8 cellular contexts compared by ENCODE assay signal in genomic region chr6:96520039-96520850, GRCh38. TPM values are rescaled to one million over a fixed set of nuclear protein-coding genes. Genes with fewer than 3 reads are reported as not detected.
DNase-seq lines count a peak whose midpoint lies in the region; ATAC-seq lines count a peak whose summit lies in the region.

No MANE protein-coding gene starts in this region.

- CTCF ChIA-PET in activated CD4-positive, alpha-beta T cell treated with anti-CD3 and anti-CD28 coated beads for 36 hours (lab: Charles Lee) = no interaction called here
- CTCF ChIA-PET in activated CD4-positive, alpha-beta memory T cell treated with anti-CD3 and anti-CD28 coated beads for 36 hours (lab: Charles Lee) = interaction anchor here (0.7 kb wide), 1 partner anchor 16 kb away, joined by 3 read pairs; no protein-coding TSS in a partner anchor

- peaks cover 4% of the 10 kb centered on the region for H3K4me1 ChIP-seq in iPS-15b (ENCODE audit: control insufficient read depth, insufficient read depth, low read length)

- no peaks in the 10 kb centered on the region for H3K9me3 ChIP-seq in iPS-15b (ENCODE audit: control insufficient read depth, insufficient read depth, low read length)

- H3K4me3 Mint-ChIP-seq in activated CD4-positive, alpha-beta T cell treated with anti-CD3 and anti-CD28 coated beads for 36 hours = peak overlapping the region; percentile 98
- H3K4me3 Mint-ChIP-seq in activated CD4-positive, alpha-beta memory T cell treated with anti-CD3 and anti-CD28 coated beads for 36 hours = peak overlapping the region; percentile 98
- peak overlapping the region; percentile 99 for H3K4me3 Mint-ChIP-seq in stimulated activated memory B cell treated with anti-CD40 and anti-IgM and Interleukin-4, amounts not matched to agents 10 μg/mL and 1 μg/mL and 100 μg/mL, for 72 hours

- intact Hi-C loops in activated CD4-positive, alpha-beta T cell treated with anti-CD3 and anti-CD28 coated beads for 36 hours (cut with DNase I, micrococcal nuclease) = loop anchor here (2.0 to 5.0 kb wide), 2 partner anchors 53 to 317 kb away; partner anchors contain the start of gene GPR63 (in 1 of the 2)
- intact Hi-C loops in activated CD4-positive, alpha-beta memory T cell treated with anti-CD3 and anti-CD28 coated beads for 36 hours (cut with micrococcal nuclease) = loop anchor here (2.0 to 10.0 kb wide), 5 partner anchors 53 to 1088 kb away; partner anchors contain the start of gene MMS22L

- no peak for ATAC-seq in activated CD4-positive, alpha-beta T cell treated with anti-CD3 and anti-CD28 coated beads for 36 hours
- no peak for ATAC-seq in stimulated activated memory B cell treated with anti-CD40 and anti-IgM and Interleukin-4, amounts not matched to agents 10 μg/mL and 1 μg/mL and 100 μg/mL, for 72 hours

- peaks cover 13% of the 10 kb centered on the region for H3K4me1 Mint-ChIP-seq in activated CD4-positive, alpha-beta T cell treated with anti-CD3 and anti-CD28 coated beads for 36 hours
- peaks cover 15% of the 10 kb centered on the region for H3K4me1 Mint-ChIP-seq in activated CD4-positive, alpha-beta memory T cell treated with anti-CD3 and anti-CD28 coated beads for 36 hours (ENCODE audit: low read depth)
- H3K4me1 Mint-ChIP-seq in stimulated activated memory B cell treated with anti-CD40 and anti-IgM and Interleukin-4, amounts not matched to agents 10 μg/mL and 1 μg/mL and 100 μg/mL, for 72 hours = peaks cover 18% of the 10 kb centered on the region

- DNase-seq in activated CD4-positive, alpha-beta T cell treated with anti-CD3 and anti-CD28 coated beads for 36 hours = no peak
- no peak for DNase-seq in activated CD4-positive, alpha-beta T cell treated with anti-CD3 and anti-CD28 coated beads for 48 hours
- DNase-seq in activated CD4-positive, alpha-beta memory T cell treated with anti-CD3 and anti-CD28 coated beads for 36 hours = no peak
- no peak for DNase-seq in NCI-H2196 (lab: John Stamatoyannopoulos, UW; ENCODE audit: unreplicated experiment)
- no peak for DNase-seq in hypothalamus (lab: John Stamatoyannopoulos, UW)
- DNase-seq in cerebellar cortex (ENCODE audit: low spot score) = no peak

- H3K27ac Mint-ChIP-seq in activated CD4-positive, alpha-beta T cell treated with anti-CD3 and anti-CD28 coated beads for 36 hours = peak overlapping the region; percentile 56
- H3K27ac Mint-ChIP-seq in activated CD4-positive, alpha-beta memory T cell treated with anti-CD3 and anti-CD28 coated beads for 36 hours = peak overlapping the region; percentile 38
- no peak overlapping the region for H3K27ac Mint-ChIP-seq in stimulated activated memory B cell treated with anti-CD40 and anti-IgM and Interleukin-4, amounts not matched to agents 10 μg/mL and 1 μg/mL and 100 μg/mL, for 72 hours

- H3K27me3 Mint-ChIP-seq in activated CD4-positive, alpha-beta T cell treated with anti-CD3 and anti-CD28 coated beads for 36 hours = no peaks in the 10 kb centered on the region
- H3K27me3 Mint-ChIP-seq in activated CD4-positive, alpha-beta memory T cell treated with anti-CD3 and anti-CD28 coated beads for 36 hours = no peaks in the 10 kb centered on the region
- no peaks in the 10 kb centered on the region for H3K27me3 Mint-ChIP-seq in stimulated activated memory B cell treated with anti-CD40 and anti-IgM and Interleukin-4, amounts not matched to agents 10 μg/mL and 1 μg/mL and 100 μg/mL, for 72 hours

- no peaks in the 10 kb centered on the region for H3K9me3 Mint-ChIP-seq in activated CD4-positive, alpha-beta T cell treated with anti-CD3 and anti-CD28 coated beads for 36 hours (ENCODE audit: low read depth)
- H3K9me3 Mint-ChIP-seq in activated CD4-positive, alpha-beta memory T cell treated with anti-CD3 and anti-CD28 coated beads for 36 hours = no peaks in the 10 kb centered on the region
- H3K9me3 Mint-ChIP-seq in stimulated activated memory B cell treated with anti-CD40 and anti-IgM and Interleukin-4, amounts not matched to agents 10 μg/mL and 1 μg/mL and 100 μg/mL, for 72 hours = no peaks in the 10 kb centered on the region

- peaks cover 2% of the 10 kb centered on the region for H3K36me3 Mint-ChIP-seq in activated CD4-positive, alpha-beta T cell treated with anti-CD3 and anti-CD28 coated beads for 36 hours (ENCODE audit: low read depth)
- peaks cover 4% of the 10 kb centered on the region for H3K36me3 Mint-ChIP-seq in activated CD4-positive, alpha-beta memory T cell treated with anti-CD3 and anti-CD28 coated beads for 36 hours
- no peaks in the 10 kb centered on the region for H3K36me3 Mint-ChIP-seq in stimulated activated memory B cell treated with anti-CD40 and anti-IgM and Interleukin-4, amounts not matched to agents 10 μg/mL and 1 μg/mL and 100 μg/mL, for 72 hours

- no peak overlapping the region for H3K9ac ChIP-seq in iPS-15b (ENCODE audit: low read depth, low read length)

- H3K36me3 ChIP-seq in iPS-15b (ENCODE audit: control insufficient read depth, insufficient read depth, low read length) = no peaks in the 10 kb centered on the region

- peak overlapping the region; percentile 94 for H3K4me3 ChIP-seq in iPS-15b (ENCODE audit: low read depth, low read length)

- H3K27me3 ChIP-seq in iPS-15b (ENCODE audit: control insufficient read depth, insufficient read depth, low read length) = no peaks in the 10 kb centered on the region

- POLR2A ChIA-PET in activated CD4-positive, alpha-beta T cell treated with anti-CD3 and anti-CD28 coated beads for 36 hours (lab: Charles Lee) = no interaction called here
- POLR2A ChIA-PET in activated CD4-positive, alpha-beta memory T cell treated with anti-CD3 and anti-CD28 coated beads for 36 hours (lab: Charles Lee) = no interaction called here

RNA-seq across cellular contexts. Expression of gene UFL1, which starts 1.4 kb away (rescaled TPM):
- total RNA-seq in activated CD4-positive, alpha-beta T cell treated with anti-CD3 and anti-CD28 coated beads for 36 hours = 10 to 100 TPM; 27.3 to 28.0 TPM
- total RNA-seq in activated CD4-positive, alpha-beta memory T cell treated with anti-CD3 and anti-CD28 coated beads for 36 hours = 10 to 100 TPM; 28.8 to 29.7 TPM

RNA-seq across cellular contexts. Expression of gene FHL5, which starts 42.7 kb away (rescaled TPM):
- not detected for total RNA-seq in activated CD4-positive, alpha-beta T cell treated with anti-CD3 and anti-CD28 coated beads for 36 hours
- total RNA-seq in activated CD4-positive, alpha-beta memory T cell treated with anti-CD3 and anti-CD28 coated beads for 36 hours = not detected
